ENCODE assay signal across 9 cellular contexts in genomic region chr18:46946656-46947282, GRCh38. TPM values are rescaled to one million over a fixed set of nuclear protein-coding genes. Genes with fewer than 3 reads are reported as not detected.
DNase-seq lines count a peak whose midpoint lies in the region; ATAC-seq and TF ChIP-seq lines count a peak whose summit lies in the region.
"Had no signal": no experiment of that assay in that cellular context is flagged by ENCODE, and none has a peak within 500 bp of the region (broad histone marks: within the 10 kb centered on the region; RNA-seq: fewer than 3 reads in every experiment).

No MANE protein-coding gene starts in this region.

- no peak overlapping the region for H3K4me3 Mint-ChIP-seq in activated T-helper 17 cell treated with anti-CD3 and anti-CD28 coated beads, Interleukin-2, amount 50 U/mL, for 72 hours
- no peak overlapping the region for H3K4me3 Mint-ChIP-seq in neural crest cell
- H3K4me3 Mint-ChIP-seq: stimulated activated naive CD8-positive, alpha-beta T cell treated with anti-CD3 and anti-CD28 coated beads, Interleukin-15, Interleukin-2, amounts not matched to agents 100 ng/mL and 50 ng/mL, for 24 hours had no signal

- 2% methylated on average over 32 of the region's 32 CpGs for WGBS in suprapubic skin

- DNase-seq in NCI-H82 (lab: John Stamatoyannopoulos, UW) (peak; percentile 93), foreskin melanocyte (peak; percentile 85), neural crest cell (ENCODE audit: low read depth, low spot score) (peak; percentile 82), suprapubic skin (ENCODE audit: low spot score in 2 of 2) (peak; percentile 81 to 88)

- H3K27me3 Mint-ChIP-seq in activated T-helper 17 cell treated with anti-CD3 and anti-CD28 coated beads, Interleukin-2, amount 50 U/mL, for 72 hours, result peaks cover 29% of the 10 kb centered on the region
- peaks cover 7% of the 10 kb centered on the region for H3K27me3 Mint-ChIP-seq in neural crest cell (ENCODE audit: low read depth)

- H3K9me3 Mint-ChIP-seq in activated T-helper 17 cell treated with anti-CD3 and anti-CD28 coated beads, Interleukin-2, amount 50 U/mL, for 72 hours, result no peaks in the 10 kb centered on the region
- no peaks in the 10 kb centered on the region for H3K9me3 Mint-ChIP-seq in neural crest cell
- H3K9me3 Mint-ChIP-seq: stimulated activated naive CD8-positive, alpha-beta T cell treated with anti-CD3 and anti-CD28 coated beads, Interleukin-15, Interleukin-2, amounts not matched to agents 100 ng/mL and 50 ng/mL, for 24 hours had no signal

- no peaks in the 10 kb centered on the region for H3K36me3 Mint-ChIP-seq in activated T-helper 17 cell treated with anti-CD3 and anti-CD28 coated beads, Interleukin-2, amount 50 U/mL, for 72 hours (ENCODE audit: low read depth)
- no peaks in the 10 kb centered on the region for H3K36me3 Mint-ChIP-seq in neural crest cell (ENCODE audit: low read depth)

- peak; percentile 91 for ATAC-seq in GM18870 (IDR thresholded peaks at IDR 0.05; ENCODE audit: unreplicated experiment)
- peak; percentile 96 for ATAC-seq in HG03103 (IDR thresholded peaks at IDR 0.05; ENCODE audit: low read depth, unreplicated experiment)
- ATAC-seq in activated T-helper 17 cell treated with anti-CD3 and anti-CD28 coated beads, Interleukin-2, amount 50 U/mL, for 72 hours (replicated peaks), result peak; percentile 99

- no peak for TF ChIP-seq EP300 in suprapubic skin (IDR thresholded peaks at IDR 0.05)

- H3K27ac ChIP-seq in 22Rv1, result peak overlapping the region; percentile 49
- no peak overlapping the region for H3K27ac ChIP-seq in suprapubic skin

- no peaks in the 10 kb centered on the region for H3K27me3 ChIP-seq in suprapubic skin

- peaks cover 4% of the 10 kb centered on the region for H3K4me1 ChIP-seq in suprapubic skin

- H3K9me3 ChIP-seq in suprapubic skin, result no peaks in the 10 kb centered on the region

- H3K27ac Mint-ChIP-seq in activated T-helper 17 cell treated with anti-CD3 and anti-CD28 coated beads, Interleukin-2, amount 50 U/mL, for 72 hours, result no peak overlapping the region
- no peak overlapping the region for H3K27ac Mint-ChIP-seq in neural crest cell (ENCODE audit: unreplicated experiment)
- H3K27ac Mint-ChIP-seq: stimulated activated naive CD8-positive, alpha-beta T cell treated with anti-CD3 and anti-CD28 coated beads, Interleukin-15, Interleukin-2, amounts not matched to agents 100 ng/mL and 50 ng/mL, for 24 hours had no signal

- H3K4me3 ChIP-seq in suprapubic skin, result peak overlapping the region; percentile 58

- TF ChIP-seq CTCF in 22Rv1 (IDR thresholded peaks at IDR 0.05) (no peak), neural crest cell (conservative IDR thresholded peaks at IDR 0.05) (no peak), suprapubic skin (IDR thresholded peaks at IDR 0.05) (no peak)

- no peak for TF ChIP-seq POLR2A in suprapubic skin (IDR thresholded peaks at IDR 0.05)

- H3K4me1 Mint-ChIP-seq in activated T-helper 17 cell treated with anti-CD3 and anti-CD28 coated beads, Interleukin-2, amount 50 U/mL, for 72 hours, result no peaks in the 10 kb centered on the region
- H3K4me1 Mint-ChIP-seq in neural crest cell, result no peaks in the 10 kb centered on the region

- no peaks in the 10 kb centered on the region for H3K36me3 ChIP-seq in suprapubic skin

RNA-seq across cellular contexts. Expression of gene KATNAL2, which starts 29.4 kb away (rescaled TPM):
- total RNA-seq in activated T-helper 17 cell treated with anti-CD3 and anti-CD28 coated beads, Interleukin-2, amount 50 U/mL, for 72 hours, result under 1 TPM; 0.39 to 0.53 TPM
- 7.7 and 8.7 TPM in 2 replicates for total RNA-seq in neural crest cell
- total RNA-seq in suprapubic skin, result 10 to 100 TPM in 1 of 4 donors, 1 to 10 TPM in 3; 1.1 to 10.1 (median 1.9) TPM

RNA-seq across cellular contexts. Expression of gene PIAS2, which starts 29.5 kb away (rescaled TPM):
- 10 to 100 TPM; 20.0 to 27.3 TPM for total RNA-seq in activated T-helper 17 cell treated with anti-CD3 and anti-CD28 coated beads, Interleukin-2, amount 50 U/mL, for 72 hours
- 38.2 and 42.2 TPM in 2 replicates for total RNA-seq in neural crest cell
- total RNA-seq in suprapubic skin, result 10 to 100 TPM; 12.1 to 42.7 (median 16.9) TPM
